11 cellular contexts compared by ENCODE assay signal in the genomic region with DNA sequence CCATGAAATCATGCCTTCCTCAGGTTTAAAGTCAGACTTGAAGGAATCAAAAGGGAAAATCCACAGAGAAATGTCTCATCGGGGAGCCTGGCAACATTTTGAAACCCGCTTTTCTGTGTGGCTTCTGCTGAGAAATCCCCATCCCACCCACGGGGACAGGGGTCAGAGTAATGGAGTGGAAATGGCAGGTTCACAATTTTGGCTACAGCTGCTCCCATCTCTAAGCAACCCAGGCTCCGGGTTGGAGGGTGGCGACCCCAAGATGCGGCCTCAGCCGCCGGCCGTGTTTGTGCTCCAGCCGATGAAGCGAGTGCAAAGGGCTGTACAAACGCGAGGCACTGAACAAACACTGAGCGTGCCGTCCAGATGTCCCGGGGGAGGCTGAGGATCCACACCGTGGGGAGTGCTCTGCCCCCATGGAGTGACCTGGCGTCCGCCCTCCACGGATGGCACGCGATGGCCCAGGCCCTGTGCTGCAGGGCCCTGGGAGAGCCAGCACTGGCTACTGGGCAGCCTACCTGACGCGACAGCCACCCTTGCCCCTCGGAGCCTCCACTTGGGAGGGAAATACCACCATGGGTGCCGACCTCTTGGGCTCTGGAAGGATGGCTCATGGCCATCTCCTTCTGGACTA. TPM values are rescaled to one million over a fixed set of nuclear protein-coding genes. Genes with fewer than 3 reads are reported as not detected.
DNase-seq lines count a peak whose midpoint lies in the region; ATAC-seq and TF ChIP-seq lines count a peak whose summit lies in the region.
"Had no signal": no experiment of that assay in that cellular context is flagged by ENCODE, and none has a peak within 500 bp of the region (broad histone marks: within the 10 kb centered on the region; RNA-seq: fewer than 3 reads in every experiment).

No MANE protein-coding gene starts in this region.

- TF ChIP-seq CTCF in CD14-positive monocyte (IDR thresholded peaks at IDR 0.05) (no peak), ascending aorta (IDR thresholded peaks at IDR 0.05) (no peak), neural progenitor cell (IDR thresholded peaks at IDR 0.05) (no peak)

- H3K4me1 ChIP-seq in ascending aorta = no peaks in the 10 kb centered on the region
- H3K4me1 ChIP-seq in neural progenitor cell = peaks cover 12% of the 10 kb centered on the region

- H3K36me3 Mint-ChIP-seq in CD14-positive monocyte = peaks cover 64 to 88% of the 10 kb centered on the region in 2 donors
- H3K36me3 Mint-ChIP-seq in neural progenitor cell = peaks cover 8% of the 10 kb centered on the region

- DNase-seq in CD14-positive monocyte (ENCODE audit: low spot score) (no peak), ascending aorta (ENCODE audit: low spot score in 2 of 2) (no peak), neural progenitor cell (ENCODE audit: low spot score) (no peak), ureter (ENCODE audit: low spot score) (no peak), germinal center (ENCODE audit: low spot score) (no peak), NCI-H2029 (lab: John Stamatoyannopoulos, UW) (no peak)
- DNase-seq: DMS153, NCI-H774 had no signal

- H3K9ac ChIP-seq in neural progenitor cell = no peak overlapping the region

- H3K9me3 ChIP-seq in ascending aorta (no peaks in the 10 kb centered on the region), neural progenitor cell (ENCODE audit: low read depth) (no peaks in the 10 kb centered on the region)

- H3K4me1 Mint-ChIP-seq in CD14-positive monocyte (peaks cover 55% of the 10 kb centered on the region), neural progenitor cell (peaks cover 25% of the 10 kb centered on the region)

- no peak overlapping the region for H3K4me2 ChIP-seq in neural progenitor cell

- H3K4me3 Mint-ChIP-seq in CD14-positive monocyte (peak overlapping the region in 1 of 2 donors; percentile 50), neural progenitor cell (no peak overlapping the region)
- H3K4me3 Mint-ChIP-seq: central memory CD8-positive, alpha-beta T cell had no signal

- no peaks in the 10 kb centered on the region for H3K79me2 ChIP-seq in neural progenitor cell (ENCODE audit: low read depth)

- H3K27me3 ChIP-seq in ascending aorta (no peaks in the 10 kb centered on the region), neural progenitor cell (no peaks in the 10 kb centered on the region)

- intact Hi-C loops in CD14-positive monocyte (cut with micrococcal nuclease) = loop anchor here (2.0 to 5.0 kb wide), 3 partner anchors 16 to 34 kb away; no protein-coding TSS in a partner anchor
- intact Hi-C loops in ascending aorta (cut with DNase I) = no loop called here

- H3K36me3 ChIP-seq in ascending aorta (no peaks in the 10 kb centered on the region), neural progenitor cell (no peaks in the 10 kb centered on the region)

- H3K4me3 ChIP-seq in ascending aorta (no peak overlapping the region), neural progenitor cell (no peak overlapping the region)

- no peak overlapping the region for H2AFZ ChIP-seq in neural progenitor cell (replicated peaks)

- H3K27me3 Mint-ChIP-seq in CD14-positive monocyte (ENCODE audit: low read depth in 3 of 3) = peaks cover 0 to 4% (median 2%) of the 10 kb centered on the region in 3 donors
- H3K27me3 Mint-ChIP-seq in neural progenitor cell (ENCODE audit: insufficient read depth, low read depth) = peaks cover 2% of the 10 kb centered on the region
- H3K27me3 Mint-ChIP-seq: central memory CD8-positive, alpha-beta T cell had no signal

- peak overlapping the region; percentile 41 to 45 for H3K27ac ChIP-seq in ascending aorta
- no peak overlapping the region for H3K27ac ChIP-seq in neural progenitor cell

- H3K27ac Mint-ChIP-seq in CD14-positive monocyte = peak overlapping the region; percentile 98 to 100 (median 100)
- H3K27ac Mint-ChIP-seq in neural progenitor cell = peak overlapping the region; percentile 60

- H3K9me3 Mint-ChIP-seq in CD14-positive monocyte = peaks cover 3 to 16% (median 8%) of the 10 kb centered on the region in 7 donors
- peaks cover 5% of the 10 kb centered on the region for H3K9me3 Mint-ChIP-seq in neural progenitor cell
- H3K9me3 Mint-ChIP-seq: central memory CD8-positive, alpha-beta T cell had no signal

- H4K20me1 ChIP-seq in neural progenitor cell (ENCODE audit: low read depth) = no peaks in the 10 kb centered on the region

- ATAC-seq in GM18907 (IDR thresholded peaks at IDR 0.05; ENCODE audit: unreplicated experiment) = peak; percentile 21
- ATAC-seq in GM19455 (IDR thresholded peaks at IDR 0.05; ENCODE audit: unreplicated experiment) = no peak

- peaks cover 5% of the 10 kb centered on the region for H3F3A ChIP-seq in neural progenitor cell (ENCODE audit: low read depth)

RNA-seq across cellular contexts. Expression of a gene that starts 22.2 kb away (rescaled TPM):
- 100 to 1,000 TPM; 115 to 151 TPM for polyA plus RNA-seq in CD14-positive monocyte
- total RNA-seq in ascending aorta (27.6 TPM), neural progenitor cell (ENCODE audit: low replicate concordance) (6.8 and 18.4 TPM in 2 replicates), ureter (30.9 TPM)

RNA-seq across cellular contexts. Expression of a gene that starts 39.1 kb away (rescaled TPM):
- polyA plus RNA-seq in CD14-positive monocyte = 1 to 10 TPM; 5.2 to 6.3 TPM
- 295 TPM for total RNA-seq in ascending aorta
- 1.1 TPM in 1 of 2 replicates, not detected in the other for total RNA-seq in neural progenitor cell (ENCODE audit: low replicate concordance)
- 16.3 TPM for total RNA-seq in ureter

RNA-seq across cellular contexts. Expression of a gene that starts 43.2 kb away (rescaled TPM):
- polyA plus RNA-seq in CD14-positive monocyte = 10 to 100 TPM; 49.4 to 49.5 TPM
- 103 TPM for total RNA-seq in ascending aorta
- total RNA-seq in neural progenitor cell (ENCODE audit: low replicate concordance) = 0.13 and 2.8 TPM in 2 replicates
- 22.5 TPM for total RNA-seq in ureter

RNA-seq across cellular contexts. Expression of a gene that starts 43.9 kb away (rescaled TPM):
- 10 to 100 TPM; 43.5 to 45.0 TPM for polyA plus RNA-seq in CD14-positive monocyte
- total RNA-seq in ascending aorta (15.9 TPM), neural progenitor cell (ENCODE audit: low replicate concordance) (25.3 and 29.6 TPM in 2 replicates), ureter (85.4 TPM)

Comparison
In these comparisons a context has a peak if more than half of its experiments do, and no peak if none do; other contexts are left out.
1. RNA of a gene that starts 39.1 kb away (total RNA-seq): 295 TPM in ascending aorta (single experiment); 16.3 TPM in ureter (single experiment) and 1.1 TPM in neural progenitor cell; every median in the first group is over 10 times any median in the second.